Comparison of ENCODE assay signal across 25 cellular contexts in the genomic region with DNA sequence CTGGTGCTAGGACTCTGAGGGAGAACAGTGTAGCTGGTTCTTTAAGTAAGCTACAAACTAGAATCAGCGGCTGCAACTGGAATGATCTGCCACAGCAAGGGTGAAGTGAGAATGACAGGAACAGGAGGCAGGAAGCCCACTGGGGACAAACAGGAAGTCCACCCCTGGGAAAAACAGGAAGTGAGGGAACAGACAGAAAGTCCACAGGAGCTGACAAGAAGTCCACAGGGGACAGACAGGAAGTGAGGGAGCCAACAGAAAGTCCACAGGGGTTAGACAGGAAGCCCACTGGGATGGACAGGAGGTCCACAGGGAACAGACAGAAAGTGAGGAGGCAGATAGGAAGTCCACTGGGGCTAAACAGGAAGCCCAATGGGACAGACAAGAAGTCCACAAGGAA. TPM values are rescaled to one million over a fixed set of nuclear protein-coding genes. Genes with fewer than 3 reads are reported as not detected.
DNase-seq lines count a peak whose midpoint lies in the region; ATAC-seq and TF ChIP-seq lines count a peak whose summit lies in the region.
"Had no signal": no experiment of that assay in that cellular context is flagged by ENCODE, and none has a peak within 500 bp of the region (broad histone marks: within the 10 kb centered on the region; RNA-seq: fewer than 3 reads in every experiment).

No MANE protein-coding gene starts in this region.

- no peak overlapping the region for H3K4ac ChIP-seq in IMR-90 (ENCODE audit: low read depth, low read length)

- no peak for TF ChIP-seq POLR2A in IMR-90 (IDR thresholded peaks at IDR 0.05; ENCODE audit: low read depth, low read length)

- no peak overlapping the region for H3K4me3 ChIP-seq in IMR-90 (ENCODE audit: insufficient read depth, low read depth, low read length)
- H3K4me3 ChIP-seq: body of pancreas, testis had no signal

- H3K27ac Mint-ChIP-seq in WTC11 (peak overlapping the region; percentile 78), neural crest cell (ENCODE audit: unreplicated experiment) (peak overlapping the region; percentile 60)
- H3K27ac Mint-ChIP-seq in natural killer cell treated with Interleukin-12 subunit alpha and Interleukin-12 subunit beta and Interleukin-15 and Interleukin-18, amount 100 ng/mL, for 72 hours = no peak overlapping the region
- H3K27ac Mint-ChIP-seq: natural killer cell, T-helper 17 cell had no signal

- no peak overlapping the region for H3K27ac ChIP-seq in IMR-90 (ENCODE audit: insufficient read depth, low read length)
- H3K27ac ChIP-seq in foreskin keratinocyte = no peak overlapping the region
- H3K27ac ChIP-seq: body of pancreas, C4-2B, HL-60, parathyroid adenoma, testis had no signal

- H3K9me3 Mint-ChIP-seq in WTC11 (peaks cover 8% of the 10 kb centered on the region), neural crest cell (peaks cover 4% of the 10 kb centered on the region)
- H3K9me3 Mint-ChIP-seq in natural killer cell treated with Interleukin-12 subunit alpha and Interleukin-12 subunit beta and Interleukin-15 and Interleukin-18, amount 100 ng/mL, for 72 hours = peaks cover 21% of the 10 kb centered on the region

- no peak overlapping the region for H4K5ac ChIP-seq in IMR-90 (ENCODE audit: low read depth, low read length)

- intact Hi-C loops in IMR-90 (cut with micrococcal nuclease) = no loop called here

- no peak overlapping the region for H3K18ac ChIP-seq in IMR-90 (ENCODE audit: low read depth, low read length)

- CTCF ChIA-PET in IMR-90 (lab: Yijun Ruan, JAX) (no interaction called here), WTC11 (lab: Charles Lee) (interaction anchor here (0.7 kb wide), 1 partner anchor 10 kb away, joined by 3 read pairs; no protein-coding TSS in a partner anchor)

- no TSS peak for BruUV-seq in IMR-90 (replicated peaks; lab: Mats Ljungman, UMichigan)

- no peak for TF ChIP-seq RAD21 in IMR-90 (IDR thresholded peaks at IDR 0.05; ENCODE audit: low read length)

- H3K4me3 Mint-ChIP-seq in WTC11 = no peak overlapping the region
- no peak overlapping the region for H3K4me3 Mint-ChIP-seq in neural crest cell
- no peak overlapping the region for H3K4me3 Mint-ChIP-seq in natural killer cell treated with Interleukin-12 subunit alpha and Interleukin-12 subunit beta and Interleukin-15 and Interleukin-18, amount 100 ng/mL, for 72 hours
- H3K4me3 Mint-ChIP-seq: activated T-cell treated with anti-CD3 and anti-CD28 coated beads, Interleukin-2, amount 50 U/mL, for 4 hours; natural killer cell; T-helper 17 cell had no signal

- peak overlapping the region; percentile 24 for H2AFZ ChIP-seq in IMR-90 (replicated peaks; ENCODE audit: low read length, poor library complexity)
- H2AFZ ChIP-seq: parathyroid adenoma had no signal

- H3K56ac ChIP-seq in IMR-90 (ENCODE audit: extremely low read depth, insufficient read depth, low read length) = no peak overlapping the region

- H3K23ac ChIP-seq in IMR-90 (ENCODE audit: low read depth, low read length) = no peak overlapping the region

- no peak overlapping the region for H4K8ac ChIP-seq in IMR-90 (ENCODE audit: low read depth in 2 of 2, low read length in 2 of 2)

- no peak overlapping the region for H2BK5ac ChIP-seq in IMR-90 (ENCODE audit: low read depth, low read length, poor library complexity, severe bottlenecking)

- H3K9ac ChIP-seq in IMR-90 (ENCODE audit: low read depth, low read length) = no peak overlapping the region
- H3K9ac ChIP-seq: parathyroid adenoma had no signal

- no peak overlapping the region for H2BK15ac ChIP-seq in IMR-90 (ENCODE audit: low read depth, low read length)

- H2AK9ac ChIP-seq in IMR-90 (replicated peaks; ENCODE audit: low read depth, low read length, poor library complexity) = no peak overlapping the region

- no peak overlapping the region for H2BK120ac ChIP-seq in IMR-90 (ENCODE audit: low read depth, low read length)

- H3K36me3 Mint-ChIP-seq in WTC11 = peaks cover 11% of the 10 kb centered on the region
- H3K36me3 Mint-ChIP-seq in neural crest cell (ENCODE audit: low read depth) = peaks cover 8% of the 10 kb centered on the region
- H3K36me3 Mint-ChIP-seq in natural killer cell treated with Interleukin-12 subunit alpha and Interleukin-12 subunit beta and Interleukin-15 and Interleukin-18, amount 100 ng/mL, for 72 hours = peaks cover 5% of the 10 kb centered on the region
- H3K36me3 Mint-ChIP-seq: natural killer cell had no signal

- no peaks in the 10 kb centered on the region for H3K36me3 ChIP-seq in IMR-90 (ENCODE audit: control insufficient read depth, insufficient read depth, low read length)

- H3K27me3 Mint-ChIP-seq in WTC11 (ENCODE audit: low read depth) (no peaks in the 10 kb centered on the region), neural crest cell (ENCODE audit: low read depth) (no peaks in the 10 kb centered on the region)
- H3K27me3 Mint-ChIP-seq in natural killer cell treated with Interleukin-12 subunit alpha and Interleukin-12 subunit beta and Interleukin-15 and Interleukin-18, amount 100 ng/mL, for 72 hours = peaks cover 0 to 8% of the 10 kb centered on the region in 2 donors
- H3K27me3 Mint-ChIP-seq: T-helper 17 cell had no signal

- TF ChIP-seq CTCF in IMR-90 (conservative IDR thresholded peaks at IDR 0.05; ENCODE audit: low read depth, low read length) (no peak), WTC11 (IDR thresholded peaks at IDR 0.05) (no peak), neural crest cell (conservative IDR thresholded peaks at IDR 0.05) (no peak), foreskin keratinocyte (conservative IDR thresholded peaks at IDR 0.05) (no peak)

- H3K79me1 ChIP-seq in IMR-90 (ENCODE audit: low read depth in 1 of 2, low read length in 2 of 2) = no peaks in the 10 kb centered on the region

- no peak for ATAC-seq in IMR-90 (ENCODE audit: low read depth)
- ATAC-seq in WTC11 = no peak
- no peak for ATAC-seq in natural killer cell treated with Interleukin-12 subunit alpha and Interleukin-12 subunit beta and Interleukin-15 and Interleukin-18, amount 100 ng/mL, for 72 hours
- ATAC-seq in foreskin keratinocyte = no peak
- ATAC-seq: activated T-cell treated with anti-CD3 and anti-CD28 coated beads, Interleukin-2, amount 50 U/mL, for 4 hours; body of pancreas; natural killer cell; sciatic nerve; SK-N-SH treated with all-trans-retinoic acid at 6 μM for 48 hours; T-helper 17 cell had no signal

- no peaks in the 10 kb centered on the region for H3K27me3 ChIP-seq in IMR-90 (ENCODE audit: control insufficient read depth, insufficient read depth, low read length)
- H3K27me3 ChIP-seq in foreskin keratinocyte = no peaks in the 10 kb centered on the region
- H3K27me3 ChIP-seq: body of pancreas, testis had no signal

- no peak overlapping the region for H3K14ac ChIP-seq in IMR-90 (replicated peaks; ENCODE audit: low read depth, low read length)

- peak; percentile 51 for DNase-seq in CMK (ENCODE audit: low read depth)
- DNase-seq in IMR-90 = no peak
- no peak for DNase-seq in WTC11 (ENCODE audit: low spot score)
- no peak for DNase-seq in neural crest cell (ENCODE audit: low read depth, low spot score)
- no peak for DNase-seq in inferior parietal cortex (ENCODE audit: extremely low spot score)
- no peak for DNase-seq in natural killer cell treated with Interleukin-12 subunit alpha and Interleukin-12 subunit beta and Interleukin-15 and Interleukin-18, amount 100 ng/mL, for 72 hours (ENCODE audit: low spot score)
- no peak for DNase-seq in NCI-H748 treated with DMSO at 0.1 percent for 48 hours (lab: John Stamatoyannopoulos, UW)
- DNase-seq in foreskin keratinocyte = no peak
- DNase-seq: activated CD4-positive, alpha-beta T cell treated with anti-CD3 and anti-CD28 coated beads for 48 hours; activated T-cell treated with anti-CD3 and anti-CD28 coated beads, Interleukin-2, amount 50 U/mL, for 4 hours; body of pancreas; kidney; natural killer cell; NCI-H2029; NCI-H345; NCI-H82; stimulated activated naive CD4-positive, alpha-beta T cell treated with Interleukin-2 at 50 U/mL for 16 hours; T-helper 17 cell; testis had no signal

- no peak overlapping the region for H4K91ac ChIP-seq in IMR-90 (ENCODE audit: insufficient read depth, low read depth, low read length)

- POLR2A ChIA-PET in IMR-90 (lab: Charles Lee; ENCODE audit: unreplicated experiment) = no interaction called here
- POLR2A ChIA-PET in WTC11 (lab: Charles Lee) = no interaction called here

- H2AK5ac ChIP-seq in IMR-90 (ENCODE audit: low read depth, low read length) = no peak overlapping the region

- no peaks in the 10 kb centered on the region for H3K9me1 ChIP-seq in IMR-90 (ENCODE audit: insufficient read depth, low read length)

- H3K4me1 Mint-ChIP-seq in WTC11 (peaks cover 49% of the 10 kb centered on the region), neural crest cell (no peaks in the 10 kb centered on the region)
- H3K4me1 Mint-ChIP-seq in natural killer cell treated with Interleukin-12 subunit alpha and Interleukin-12 subunit beta and Interleukin-15 and Interleukin-18, amount 100 ng/mL, for 72 hours (ENCODE audit: low read depth in 2 of 2) = peaks cover 0 to 4% of the 10 kb centered on the region in 2 donors
- H3K4me1 Mint-ChIP-seq: natural killer cell had no signal

- peaks cover 2% of the 10 kb centered on the region; the same call in 1 of the 2 replicates for H3K9me3 ChIP-seq in IMR-90 (ENCODE audit: control insufficient read depth, insufficient read depth, low read length)
- H3K9me3 ChIP-seq: body of pancreas, testis had no signal

- no peaks in the 10 kb centered on the region for H4K20me1 ChIP-seq in IMR-90 (ENCODE audit: insufficient read depth, low read length)

- WGBS in IMR-90 (ENCODE audit: extremely low coverage in 2 of 2, insufficient read length in 1 of 2), 2 experiments = 100% methylated on average over 1 of the region's 1 CpG; no CpG with 5 or more reads in 1 of the 2 experiments

- H3K4me2 ChIP-seq in IMR-90 (ENCODE audit: low read depth, low read length) = no peak overlapping the region

- in situ Hi-C loops in IMR-90 (cut with MboI; ENCODE audit: low sequenced_read_pairs) = no loop called here

- H2BK20ac ChIP-seq in IMR-90 (ENCODE audit: low read depth, low read length) = no peak overlapping the region

- H3K4me1 ChIP-seq in IMR-90 (ENCODE audit: control insufficient read depth, insufficient read depth, low read length) (no peaks in the 10 kb centered on the region), foreskin keratinocyte (no peaks in the 10 kb centered on the region)
- H3K4me1 ChIP-seq: parathyroid adenoma, testis had no signal

- dilution Hi-C loops in IMR-90 (cut with HindIII; ENCODE audit: low sequenced_read_pairs, unreplicated experiment) = no loop called here

TF ChIP-seq in IMR-90, 13 proteins besides CTCF, POLR2A, EP300 and RAD21 (continues in another document):
- no peak for TF ChIP-seq SMC3 (IDR thresholded peaks at IDR 0.05; ENCODE audit: low read depth, low read length)

RNA-seq across cellular contexts. Expression of a gene that starts 15.5 kb away (rescaled TPM):
- total RNA-seq in IMR-90 (2012; rRNA removed) (0.18 and 0.28 TPM in 2 replicates), WTC11 (2021) (30.1 to 34.6 TPM (median 30.7 TPM) in 3 replicates), neural crest cell (0.23 and 1.7 TPM in 2 replicates), foreskin keratinocyte (not detected in 2 replicates)
- polyA plus RNA-seq in IMR-90 (2012; rRNA removed) (0.03 and 0.09 TPM in 2 replicates), foreskin keratinocyte (not detected in 2 replicates)
- 0.01 and 0.02 TPM in 2 replicates for polyA plus RNA-seq in IMR-90 (2012; cell fraction: cytosol; rRNA removed)
- polyA plus RNA-seq in IMR-90 (2012; cell fraction: nucleus; rRNA removed; ENCODE audit: low replicate concordance) = 0.13 and 0.21 TPM in 2 replicates
- total RNA-seq in natural killer cell treated with Interleukin-12 subunit alpha and Interleukin-12 subunit beta and Interleukin-15 and Interleukin-18, amount 100 ng/mL, for 72 hours = not detected
- total RNA-seq: natural killer cell, T-helper 17 cell had no signal
- polyA plus RNA-seq: liver had no signal

Comparison
In these comparisons a context has a peak if more than half of its experiments do, and no peak if none do; other contexts are left out.
1. H3K27ac Mint-ChIP-seq: peak in WTC11 (single experiment) and neural crest cell (single experiment); none in natural killer cell treated with Interleukin-12 subunit alpha and Interleukin-12 subunit beta and Interleukin-15 and Interleukin-18, amount 100 ng/mL, for 72 hours (0 of 2).
2. RNA of a gene that starts 15.5 kb away (total RNA-seq): 30.1 to 34.6 TPM in WTC11; 0.23 to 1.7 TPM in neural crest cell, 0.18 to 0.28 TPM in IMR-90, not detected in natural killer cell treated with Interleukin-12 subunit alpha and Interleukin-12 subunit beta and Interleukin-15 and Interleukin-18, amount 100 ng/mL, for 72 hours and not detected in foreskin keratinocyte; every median in the first group is over 10 times any median in the second.